8 cellular contexts compared by ENCODE assay signal in genomic region chr12:108803428-108804105, GRCh38. TPM values are rescaled to one million over a fixed set of nuclear protein-coding genes. Genes with fewer than 3 reads are reported as not detected.
DNase-seq lines count a peak whose midpoint lies in the region; ATAC-seq and FAIRE-seq lines count a peak whose summit lies in the region.

No MANE protein-coding gene starts in this region.

- no peak overlapping the region for H3K4me3 Mint-ChIP-seq in activated CD4-positive, alpha-beta T cell treated with anti-CD3 and anti-CD28 coated beads, Interleukin-2, amount 10 ng/mL, durations not matched to agents 24 days and 14 days

- H3K4me1 Mint-ChIP-seq in activated CD4-positive, alpha-beta T cell treated with anti-CD3 and anti-CD28 coated beads, Interleukin-2, amount 10 ng/mL, durations not matched to agents 24 days and 14 days: peaks cover 10% of the 10 kb centered on the region

- DNase-seq in DMS153 (lab: John Stamatoyannopoulos, UW): peak; percentile 72
- peak; percentile 14 for DNase-seq in NCI-H524 treated with DMSO at 0.1 percent for 48 hours (lab: John Stamatoyannopoulos, UW)
- DNase-seq in activated CD4-positive, alpha-beta T cell treated with anti-CD3 and anti-CD28 coated beads, Interleukin-2, amount 10 ng/mL, durations not matched to agents 24 days and 14 days: peak; percentile 92
- peak; percentile 73 for DNase-seq in left lobe of liver (ENCODE audit: low spot score)
- DNase-seq in stimulated activated CD4-positive, alpha-beta T cell treated with anti-CD3 and anti-CD28 coated beads, Interleukin-2, amount 100 ng/mL, for 24 hours: peak; percentile 57 to 73

- FAIRE-seq in colon (lab: Jason Lieb, UNC): peak; percentile 87

- H3K27ac Mint-ChIP-seq in activated CD4-positive, alpha-beta T cell treated with anti-CD3 and anti-CD28 coated beads, Interleukin-2, amount 10 ng/mL, durations not matched to agents 24 days and 14 days: peak overlapping the region; percentile 78

- H3K9me3 Mint-ChIP-seq in activated CD4-positive, alpha-beta T cell treated with anti-CD3 and anti-CD28 coated beads, Interleukin-2, amount 10 ng/mL, durations not matched to agents 24 days and 14 days: no peaks in the 10 kb centered on the region

- intact Hi-C loops in activated CD4-positive, alpha-beta T cell treated with anti-CD3 and anti-CD28 coated beads, Interleukin-2, amount 10 ng/mL, durations not matched to agents 24 days and 14 days (cut with micrococcal nuclease): loop anchor here (1.0 to 5.0 kb wide), 5 partner anchors 73 to 249 kb away; partner anchors contain the start of genes CORO1C and USP30

- H3K36me3 Mint-ChIP-seq in activated CD4-positive, alpha-beta T cell treated with anti-CD3 and anti-CD28 coated beads, Interleukin-2, amount 10 ng/mL, durations not matched to agents 24 days and 14 days (ENCODE audit: low read depth): peaks cover 44% of the 10 kb centered on the region

- no peaks in the 10 kb centered on the region for H3K27me3 Mint-ChIP-seq in activated CD4-positive, alpha-beta T cell treated with anti-CD3 and anti-CD28 coated beads, Interleukin-2, amount 10 ng/mL, durations not matched to agents 24 days and 14 days

- ATAC-seq in HG03175 (IDR thresholded peaks at IDR 0.05; ENCODE audit: unreplicated experiment) (peak; percentile 66), left lobe of liver (peak; percentile 97), GM18502 (IDR thresholded peaks at IDR 0.05; ENCODE audit: poor library complexity, unreplicated experiment) (no peak)

RNA-seq across cellular contexts. Expression of gene SSH1, which starts 53.8 kb away (rescaled TPM):
- total RNA-seq in activated CD4-positive, alpha-beta T cell treated with anti-CD3 and anti-CD28 coated beads, Interleukin-2, amount 10 ng/mL, durations not matched to agents 24 days and 14 days: 27.2 and 31.5 TPM in 2 replicates
- 18.9 TPM for total RNA-seq in left lobe of liver

Comparison
In these comparisons a context has a peak if more than half of its experiments do, and no peak if none do; other contexts are left out.
1. DNase-seq: peak in every context shown above with its lines; median percentile 92 in activated CD4-positive, alpha-beta T cell treated with anti-CD3 and anti-CD28 coated beads, Interleukin-2, amount 10 ng/mL, durations not matched to agents 24 days and 14 days; 73 in left lobe of liver; 72 in DMS153; 65 in stimulated activated CD4-positive, alpha-beta T cell treated with anti-CD3 and anti-CD28 coated beads, Interleukin-2, amount 100 ng/mL, for 24 hours; 14 in NCI-H524 treated with DMSO at 0.1 percent for 48 hours.